Comparison of ENCODE assay signal across 27 cellular contexts in genomic region chr10:43610636-43611035, GRCh38. TPM values are rescaled to one million over a fixed set of nuclear protein-coding genes. Genes with fewer than 3 reads are reported as not detected.
A peak's percentile ranks its signal among the peaks of the same experiment; 100 is the strongest.
DNase-seq lines count a peak whose midpoint lies in the region; ATAC-seq and TF ChIP-seq lines count a peak whose summit lies in the region.
"Had no signal": no experiment of that assay in that cellular context is flagged by ENCODE, and none has a peak within 500 bp of the region (broad histone marks: within the 10 kb centered on the region; RNA-seq: fewer than 3 reads in every experiment).

No MANE protein-coding gene starts in this region.

- TF ChIP-seq CTCF in choroid plexus epithelial cell (conservative IDR thresholded peaks at IDR 0.05; ENCODE audit: low read depth, low read length) (no peak), ascending aorta (IDR thresholded peaks at IDR 0.05) (no peak)

- H3K27ac ChIP-seq in ascending aorta = no peak overlapping the region
- H3K27ac ChIP-seq: BLaER1, breast epithelium, parathyroid adenoma, SK-N-MC, thoracic aorta, uterus had no signal

- peaks cover 0 to 10% of the 10 kb centered on the region in 2 donors for H3K4me1 ChIP-seq in ascending aorta
- H3K4me1 ChIP-seq: uterus had no signal

- peaks cover 0 to 19% of the 10 kb centered on the region in 2 donors for H3K9me3 ChIP-seq in ascending aorta
- H3K9me3 ChIP-seq: breast epithelium, thoracic aorta, uterus had no signal

- peak; percentile 67 for DNase-seq in EH (ENCODE audit: low read depth)
- DNase-seq in M059J (ENCODE audit: low read depth) = peak; percentile 51
- DNase-seq in choroid plexus epithelial cell (ENCODE audit: low read depth) = peak; percentile 49
- peak; percentile 60 for DNase-seq in kidney tubule cell (ENCODE audit: low spot score)
- no peak for DNase-seq in KG1 (lab: John Stamatoyannopoulos, UW)
- DNase-seq in HEK293T (ENCODE audit: extremely low spot score) = no peak
- no peak for DNase-seq in ascending aorta (ENCODE audit: low spot score in 2 of 2)
- no peak for DNase-seq in sciatic nerve (ENCODE audit: low spot score)
- DNase-seq: ACHN; activated CD4-positive, alpha-beta T cell treated with anti-CD3 and anti-CD28 coated beads, Interleukin-2, amount 50 U/mL, for 1 hour; activated CD4-positive, CD25-positive, alpha-beta regulatory T cell; activated T-cell treated with anti-CD3 and anti-CD28 coated beads, Interleukin-2, amount 50 U/mL, for 24 hours; glutamatergic neuron; left ventricle myocardium superior; NCI-H1105; NCI-H187 treated with DMSO at 0.1 percent for 48 hours; NCI-H2171; stimulated activated CD4-positive, alpha-beta T cell treated with anti-CD3 and anti-CD28 coated beads, Interleukin-2, amount 100 ng/mL, for 24 hours; stimulated activated naive CD8-positive, alpha-beta T cell treated with anti-CD3 and anti-CD28 coated beads, Interleukin-15, amount 100 ng/mL, for 72 hours; T-helper 1 cell; uterus had no signal

- H3K36me3 ChIP-seq in ascending aorta = peaks cover 16 to 50% of the 10 kb centered on the region in 2 donors
- H3K36me3 ChIP-seq: uterus had no signal

- intact Hi-C loops in ascending aorta (cut with DNase I) = no loop called here
- intact Hi-C loops in sciatic nerve (cut with DNase I) = no loop called here

- POLR2A ChIA-PET in HEK293T (lab: Yijun Ruan, JAX) = no interaction called here

- ATAC-seq in sciatic nerve = no peak
- ATAC-seq: HCT116; left ventricle myocardium superior; stimulated activated naive CD8-positive, alpha-beta T cell treated with anti-CD3 and anti-CD28 coated beads, Interleukin-15, amount 100 ng/mL, for 72 hours had no signal

- CTCF ChIA-PET in HEK293T (lab: Yijun Ruan, JAX) = no interaction called here

- no peaks in the 10 kb centered on the region for H3K27me3 ChIP-seq in ascending aorta
- H3K27me3 ChIP-seq: BLaER1, breast epithelium, uterus had no signal

- H3K4me3 ChIP-seq in choroid plexus epithelial cell (ENCODE audit: low read depth, low read length) (no peak overlapping the region), ascending aorta (no peak overlapping the region)
- H3K4me3 ChIP-seq: BLaER1, breast epithelium, SK-N-MC, thoracic aorta, uterus had no signal

TF ChIP-seq in HEK293T, 16 proteins besides CTCF, POLR2A, EP300 and RAD21:
- no peak for TF ChIP-seq TARDBP (IDR thresholded peaks at IDR 0.05)

RNA-seq across cellular contexts. Expression of gene ZNF485, which starts 4.4 kb away (rescaled TPM):
- 3.7 and 4.0 TPM in 2 replicates for total RNA-seq in M059J (2014; rRNA removed; shearing (Covaris generic))
- total RNA-seq in ascending aorta = 0.43 TPM
- 3.8 TPM for total RNA-seq in sciatic nerve

RNA-seq across cellular contexts. Expression of gene ZNF239, which starts 36.2 kb away (rescaled TPM):
- 1.3 and 5.2 TPM in 2 replicates for total RNA-seq in M059J (2014; rRNA removed; shearing (Covaris generic))
- total RNA-seq in ascending aorta = 7.1 TPM
- total RNA-seq in sciatic nerve = 6.2 TPM

RNA-seq across cellular contexts. Expression of gene ZNF32, which starts 38.0 kb away (rescaled TPM):
- total RNA-seq in M059J (2014; rRNA removed; shearing (Covaris generic)) = 34.2 and 37.0 TPM in 2 replicates
- total RNA-seq in ascending aorta (10.9 TPM), sciatic nerve (41.1 TPM)

Comparison
In these comparisons a context has a peak if more than half of its experiments do, and no peak if none do; other contexts are left out.
1. DNase-seq: peak in EH (single experiment), M059J (single experiment), choroid plexus epithelial cell (single experiment) and kidney tubule cell (single experiment); none in KG1 (single experiment), HEK293T (single experiment), ascending aorta (0 of 2) and sciatic nerve (single experiment).